ENCODE assay signal across 28 cellular contexts in the genomic region with DNA sequence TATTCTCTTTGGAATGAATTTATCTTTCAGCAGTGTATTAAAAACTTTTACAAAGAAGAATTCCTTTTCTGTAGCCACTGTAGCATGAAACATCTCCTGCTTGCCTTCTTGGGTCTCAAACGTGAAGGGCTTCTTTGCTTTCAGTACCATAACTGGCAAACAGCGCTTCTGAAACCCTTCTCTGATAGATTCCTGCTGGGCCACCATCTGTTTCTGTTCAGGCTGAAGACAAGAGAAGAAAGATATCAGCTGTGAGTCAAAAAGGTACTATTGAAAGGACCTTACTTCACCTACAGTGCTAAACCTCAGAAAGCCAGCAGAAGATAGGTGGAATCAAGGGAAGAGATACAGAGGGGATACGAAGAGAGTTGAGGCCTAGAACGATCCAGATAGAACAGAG. TPM values are rescaled to one million over a fixed set of nuclear protein-coding genes. Genes with fewer than 3 reads are reported as not detected.
DNase-seq lines count a peak whose midpoint lies in the region; ATAC-seq and TF ChIP-seq lines count a peak whose summit lies in the region.
"Had no signal": no experiment of that assay in that cellular context is flagged by ENCODE, and none has a peak within 500 bp of the region (broad histone marks: within the 10 kb centered on the region; RNA-seq: fewer than 3 reads in every experiment).

No MANE protein-coding gene starts in this region.

- H3K27ac Mint-ChIP-seq in T-helper 1 cell treated with Interleukin-12 subunit alpha and Interleukin-12 subunit beta and Interleukin-4 antibody, amounts not matched to agents 30 μg/mL and 1 μg/mL, for 36 hours: peak overlapping the region; percentile 28
- H3K27ac Mint-ChIP-seq in T-helper 17 cell (peak overlapping the region; percentile 99), nephron progenitor cell (peak overlapping the region; percentile 41)

- no peak for ATAC-seq in T-helper 17 cell
- ATAC-seq: effector memory CD8-positive, alpha-beta T cell; heart right ventricle; psoas muscle; upper lobe of right lung had no signal

- H3K4me3 Mint-ChIP-seq in T-helper 1 cell treated with Interleukin-12 subunit alpha and Interleukin-12 subunit beta and Interleukin-4 antibody, amounts not matched to agents 30 μg/mL and 1 μg/mL, for 36 hours: no peak overlapping the region
- H3K4me3 Mint-ChIP-seq in T-helper 17 cell: no peak overlapping the region
- H3K4me3 Mint-ChIP-seq in nephron progenitor cell: no peak overlapping the region
- H3K4me3 Mint-ChIP-seq: effector memory CD8-positive, alpha-beta T cell had no signal

- H3K27me3 Mint-ChIP-seq in T-helper 1 cell treated with Interleukin-12 subunit alpha and Interleukin-12 subunit beta and Interleukin-4 antibody, amounts not matched to agents 30 μg/mL and 1 μg/mL, for 36 hours (ENCODE audit: low read depth): no peaks in the 10 kb centered on the region
- H3K27me3 Mint-ChIP-seq in T-helper 17 cell: no peaks in the 10 kb centered on the region
- no peaks in the 10 kb centered on the region for H3K27me3 Mint-ChIP-seq in nephron progenitor cell (ENCODE audit: low read depth, poor library complexity)
- H3K27me3 Mint-ChIP-seq: effector memory CD8-positive, alpha-beta T cell had no signal

- H3K36me3 Mint-ChIP-seq in T-helper 1 cell treated with Interleukin-12 subunit alpha and Interleukin-12 subunit beta and Interleukin-4 antibody, amounts not matched to agents 30 μg/mL and 1 μg/mL, for 36 hours (ENCODE audit: low read depth): peaks cover 21% of the 10 kb centered on the region
- H3K36me3 Mint-ChIP-seq in T-helper 17 cell (ENCODE audit: low read depth): peaks cover 2% of the 10 kb centered on the region
- H3K36me3 Mint-ChIP-seq in nephron progenitor cell (ENCODE audit: low read depth): peaks cover 40% of the 10 kb centered on the region

- in situ Hi-C loops in GM13977 (cut with MboI; ENCODE audit: low pct_unique_long_range_greater_than_20kb, low sequenced_read_pairs, unreplicated experiment): loop anchor here (10.0 kb wide), 1 partner anchor 51 kb away; no protein-coding TSS in a partner anchor
- in situ Hi-C loops in KBM-7 (cut with MboI; ENCODE audit: low pct_unique_long_range_greater_than_20kb, low sequenced_read_pairs): loop anchor here (25.0 kb wide), 1 partner anchor 554 kb away; no protein-coding TSS in a partner anchor

- TF ChIP-seq CTCF in GM13977 (IDR thresholded peaks at IDR 0.05; ENCODE audit: extremely low read depth, insufficient read depth, missing control alignments): no peak
- TF ChIP-seq CTCF in nephron progenitor cell (IDR thresholded peaks at IDR 0.05): no peak

- H3K4me1 Mint-ChIP-seq in T-helper 1 cell treated with Interleukin-12 subunit alpha and Interleukin-12 subunit beta and Interleukin-4 antibody, amounts not matched to agents 30 μg/mL and 1 μg/mL, for 36 hours (ENCODE audit: low read depth): peaks cover 19% of the 10 kb centered on the region
- H3K4me1 Mint-ChIP-seq in T-helper 17 cell (peaks cover 20% of the 10 kb centered on the region), nephron progenitor cell (peaks cover 38% of the 10 kb centered on the region)

- DNase-seq in T-helper 1 cell (no peak), GM13977 (ENCODE audit: low spot score) (peak; percentile 11), T-helper 17 cell (no peak), nephron progenitor cell (no peak), hippocampal formation (lab: John Stamatoyannopoulos, UW) (no peak), KBM-7 (no peak)
- DNase-seq in stimulated activated CD4-positive, alpha-beta T cell treated with anti-CD3 and anti-CD28 coated beads, Interleukin-12 subunit alpha, Interleukin-12 subunit beta, amount 100 ng/mL, for 4 hours: no peak
- DNase-seq: 8988T; activated CD4-positive, alpha-beta T cell treated with anti-CD3 and anti-CD28 coated beads, Interleukin-2, amount 50 U/mL, for 1 hour; activated effector memory CD4-positive, alpha-beta T cell treated with anti-CD3 and anti-CD28 coated beads, Interleukin-2, amount 50 U/mL, for 16 hours; brain microvascular endothelial cell; DMS79; effector memory CD8-positive, alpha-beta T cell; foreskin fibroblast; GM23248; heart right ventricle; NCI-H1436 treated with DMSO at 0.1 percent for 48 hours; NCI-H510A; NK-92 treated with Interleukin-12 subunit alpha and Interleukin-12 subunit beta, amount 100 ng/mL, for 24 hours; psoas muscle; substantia nigra; T-helper 9 cell; upper lobe of right lung; WERI-Rb-1 had no signal

- H3K9me3 ChIP-seq in T-helper 17 cell (ENCODE audit: control insufficient read depth, low read length, poor library complexity, severe bottlenecking): no peaks in the 10 kb centered on the region
- H3K9me3 ChIP-seq: heart right ventricle, neutrophil, psoas muscle, SJSA1, upper lobe of right lung had no signal

- H3K9me3 Mint-ChIP-seq in T-helper 1 cell treated with Interleukin-12 subunit alpha and Interleukin-12 subunit beta and Interleukin-4 antibody, amounts not matched to agents 30 μg/mL and 1 μg/mL, for 36 hours: no peaks in the 10 kb centered on the region
- H3K9me3 Mint-ChIP-seq in nephron progenitor cell: peaks cover 24% of the 10 kb centered on the region
- H3K9me3 Mint-ChIP-seq: effector memory CD8-positive, alpha-beta T cell had no signal

RNA-seq across cellular contexts. Expression of gene AIM2, which starts 10.5 kb away (rescaled TPM):
- total RNA-seq in T-helper 17 cell: 1 to 10 TPM; 3.4 to 6.0 TPM
- total RNA-seq: lung microvascular endothelial cell, SJSA1 had no signal

RNA-seq across cellular contexts. Expression of gene IFI16, which starts 56.4 kb away (rescaled TPM):
- 10 to 100 TPM; 68.0 to 82.8 TPM for total RNA-seq in T-helper 17 cell

Comparison
In these comparisons a context has a peak if more than half of its experiments do, and no peak if none do; other contexts are left out.
1. H3K27ac Mint-ChIP-seq: peak in every context shown above with its lines; median percentile 99 in T-helper 17 cell; 41 in nephron progenitor cell; 28 in T-helper 1 cell treated with Interleukin-12 subunit alpha and Interleukin-12 subunit beta and Interleukin-4 antibody, amounts not matched to agents 30 μg/mL and 1 μg/mL, for 36 hours.